Comparison of ENCODE assay signal across 23 cellular contexts in genomic region chr20:701401-702129, GRCh38. TPM values are rescaled to one million over a fixed set of nuclear protein-coding genes. Genes with fewer than 3 reads are reported as not detected.
A peak's percentile ranks its signal among the peaks of the same experiment; 100 is the strongest.
DNase-seq lines count a peak whose midpoint lies in the region; ATAC-seq, FAIRE-seq and TF ChIP-seq lines count a peak whose summit lies in the region.
"Had no signal": no experiment of that assay in that cellular context is flagged by ENCODE, and none has a peak within 500 bp of the region (broad histone marks: within the 10 kb centered on the region; RNA-seq: fewer than 3 reads in every experiment).

No MANE protein-coding gene starts in this region.

- no peaks in the 10 kb centered on the region for H3K4me1 Mint-ChIP-seq in activated T-helper 1 cell treated with anti-CD3 and anti-CD28 coated beads, Interleukin-12 subunit alpha, Interleukin-12 subunit beta, Interleukin-2, Interleukin-4 antibody, amounts not matched to agents 30 ng/mL and 10 ng/mL and 1 ng/mL, durations not matched to agents 14 hours and 24 hours and 36 hours (ENCODE audit: low read depth)
- H3K4me1 Mint-ChIP-seq: IgD-negative memory B cell had no signal

- H3K27me3 ChIP-seq in body of pancreas (no peaks in the 10 kb centered on the region), HepG2 (ENCODE audit: control insufficient read depth in 1 of 2, insufficient read depth in 2 of 2, low read length in 2 of 2) (peaks cover 21 to 69% of the 10 kb centered on the region in 2 experiments), gastrocnemius medialis (no peaks in the 10 kb centered on the region), transverse colon (peaks cover 15% of the 10 kb centered on the region)
- H3K27me3 ChIP-seq: Peyer's patch had no signal

- H4K20me1 ChIP-seq in HepG2 (ENCODE audit: insufficient read depth, low read length), result no peaks in the 10 kb centered on the region; the same call in 1 of the 2 replicates

- no peak for FAIRE-seq in HepG2 (lab: Jason Lieb, UNC)
- FAIRE-seq: GM12878, GM19239, HTR-8/SVneo had no signal

- H3K79me2 ChIP-seq in HepG2 (ENCODE audit: insufficient read depth, low read length), result no peaks in the 10 kb centered on the region

- no peaks in the 10 kb centered on the region for H3K36me3 ChIP-seq in body of pancreas (replicated peaks in 1 of 2; ENCODE audit: insufficient read depth in 1 of 2, low read depth in 2 of 2)
- no peaks in the 10 kb centered on the region for H3K36me3 ChIP-seq in HepG2 (replicated peaks in 1 of 2; ENCODE audit: control insufficient read depth in 1 of 2, insufficient read depth in 2 of 2, low read length in 2 of 2)
- no peaks in the 10 kb centered on the region for H3K36me3 ChIP-seq in gastrocnemius medialis
- no peaks in the 10 kb centered on the region for H3K36me3 ChIP-seq in transverse colon
- H3K36me3 ChIP-seq: Peyer's patch had no signal

- WGBS in body of pancreas, 2 donors, result 39 to 42% methylated on average over 6 of the region's 6 CpGs
- under 1% methylated on average over 6 of the region's 6 CpGs for WGBS in HepG2 (ENCODE audit: low lambda C conversion rate)
- WGBS in transverse colon (ENCODE audit: low coverage in 1 of 2), 2 donors, result 52% methylated on average over 6 of the region's 6 CpGs; no CpG with 5 or more reads in 1 of the 2 donors

- TF ChIP-seq RAD21 in HepG2 (CRISPR knock-in tag; IDR thresholded peaks at IDR 0.05), result no peak

- no peak overlapping the region for H2AFZ ChIP-seq in HepG2 (ENCODE audit: low read length)
- H2AFZ ChIP-seq: GM23338 had no signal

- in situ Hi-C loops in HepG2 (cut with HindIII; ENCODE audit: extremely low pct_ligation_motif_present, low pct_unique_long_range_greater_than_20kb) (no loop called here), gastrocnemius medialis (cut with MboI; ENCODE audit: low sequenced_read_pairs in 4 of 4) (no loop called here), transverse colon (cut with MboI; ENCODE audit: low pct_ligation_motif_present in 1 of 4, low pct_unique_long_range_greater_than_20kb in 1 of 4, low sequenced_read_pairs in 3 of 4) (no loop called here)

- TF ChIP-seq EP300 in HepG2 (IDR thresholded peaks at IDR 0.05; ENCODE audit: low read depth in 2 of 2, low read length in 2 of 2) (no peak), HepG2 (CRISPR knock-in tag; IDR thresholded peaks at IDR 0.05; ENCODE audit: borderline replicate concordance) (no peak), transverse colon (IDR thresholded peaks at IDR 0.05; ENCODE audit: low read depth) (no peak)

- H3K9me3 Mint-ChIP-seq in activated T-helper 1 cell treated with anti-CD3 and anti-CD28 coated beads, Interleukin-12 subunit alpha, Interleukin-12 subunit beta, Interleukin-2, Interleukin-4 antibody, amounts not matched to agents 30 ng/mL and 10 ng/mL and 1 ng/mL, durations not matched to agents 14 hours and 24 hours and 36 hours, result no peaks in the 10 kb centered on the region
- H3K9me3 Mint-ChIP-seq: GM23338, IgD-negative memory B cell had no signal

- H3K4me3 ChIP-seq in body of pancreas (no peak overlapping the region), HepG2 (replicated peaks in 1 of 3; ENCODE audit: insufficient read depth in 1 of 3, low read depth in 2 of 3, low read length in 3 of 3) (no peak overlapping the region), gastrocnemius medialis (no peak overlapping the region), transverse colon (no peak overlapping the region)
- H3K4me3 ChIP-seq: GM12878, GM23338, Peyer's patch had no signal

- peak; percentile 17 for DNase-seq in activated effector memory CD4-positive, alpha-beta T cell treated with anti-CD3 and anti-CD28 coated beads, Interleukin-2, amount 50 U/mL, for 16 hours
- DNase-seq in activated effector memory CD4-positive, alpha-beta T cell treated with Interleukin-2 at 50 U/mL for 16 hours, result no peak
- DNase-seq in body of pancreas (peak in 3 of 4 donors; percentile 24 to 40 (median 36)), HepG2 (ENCODE audit: low spot score) (no peak), gastrocnemius medialis (peak; percentile 28 to 42), transverse colon (no peak), epidermal melanocyte (ENCODE audit: insufficient read length, low spot score) (no peak)
- no peak for DNase-seq in activated T-helper 1 cell treated with anti-CD3 and anti-CD28 coated beads, Interleukin-12 subunit alpha, Interleukin-12 subunit beta, Interleukin-2, Interleukin-4 antibody, amounts not matched to agents 30 ng/mL and 10 ng/mL and 1 ng/mL, durations not matched to agents 14 hours and 24 hours and 36 hours (ENCODE audit: low spot score)
- DNase-seq: 8988T, GF-D8, NCI-H1105, NCI-H2081, NCI-H446 treated with DMSO at 0.1 percent for 48 hours, Peyer's patch had no signal

- ATAC-seq in body of pancreas (no peak), HepG2 (no peak), gastrocnemius medialis (peak; percentile 47 to 53)
- ATAC-seq: GM12878, GM23338, HCT116 had no signal

- H3K4me2 ChIP-seq in HepG2 (ENCODE audit: low read depth, low read length), result no peak overlapping the region
- H3K4me2 ChIP-seq: GM23338 had no signal

- H3K27ac ChIP-seq in body of pancreas (no peak overlapping the region), HepG2 (ENCODE audit: extremely low read length, insufficient read depth, low read length) (no peak overlapping the region), gastrocnemius medialis (no peak overlapping the region), transverse colon (no peak overlapping the region)
- H3K27ac ChIP-seq: Peyer's patch had no signal

- BruUV-seq in HepG2 (replicated peaks; lab: Mats Ljungman, UMichigan), result no TSS peak

- H3K27me3 Mint-ChIP-seq in activated T-helper 1 cell treated with anti-CD3 and anti-CD28 coated beads, Interleukin-12 subunit alpha, Interleukin-12 subunit beta, Interleukin-2, Interleukin-4 antibody, amounts not matched to agents 30 ng/mL and 10 ng/mL and 1 ng/mL, durations not matched to agents 14 hours and 24 hours and 36 hours (ENCODE audit: insufficient read depth), result peaks cover 3% of the 10 kb centered on the region

- intact Hi-C loops in body of pancreas (cut with DNase I) (no loop called here), HepG2 (cut with micrococcal nuclease; ENCODE audit: unreplicated experiment) (no loop called here), gastrocnemius medialis (cut with DNase I; ENCODE audit: low total_unique reads) (no loop called here), transverse colon (cut with DNase I; ENCODE audit: low total_unique reads) (no loop called here)
- intact Hi-C loops in activated T-helper 1 cell treated with anti-CD3 and anti-CD28 coated beads, Interleukin-12 subunit alpha, Interleukin-12 subunit beta, Interleukin-2, Interleukin-4 antibody, amounts not matched to agents 30 ng/mL and 10 ng/mL and 1 ng/mL, durations not matched to agents 14 hours and 24 hours and 36 hours (cut with micrococcal nuclease), result no loop called here

- no peak overlapping the region for H3K27ac Mint-ChIP-seq in activated T-helper 1 cell treated with anti-CD3 and anti-CD28 coated beads, Interleukin-12 subunit alpha, Interleukin-12 subunit beta, Interleukin-2, Interleukin-4 antibody, amounts not matched to agents 30 ng/mL and 10 ng/mL and 1 ng/mL, durations not matched to agents 14 hours and 24 hours and 36 hours
- H3K27ac Mint-ChIP-seq: GM23338, IgD-negative memory B cell had no signal

- H3K4me1 ChIP-seq in body of pancreas (no peaks in the 10 kb centered on the region), HepG2 (ENCODE audit: insufficient read depth, low read length) (no peaks in the 10 kb centered on the region), gastrocnemius medialis (peaks cover 7% of the 10 kb centered on the region in 2 donors), transverse colon (no peaks in the 10 kb centered on the region)
- H3K4me1 ChIP-seq: Peyer's patch had no signal

- TF ChIP-seq POLR2A in body of pancreas (IDR thresholded peaks at IDR 0.05) (no peak), HepG2 (IDR thresholded peaks at IDR 0.05; ENCODE audit: insufficient read depth in 1 of 2, low read depth in 2 of 2, low read length in 2 of 2) (no peak), gastrocnemius medialis (IDR thresholded peaks at IDR 0.05) (no peak), transverse colon (IDR thresholded peaks at IDR 0.05) (no peak)

- H3K36me3 Mint-ChIP-seq in activated T-helper 1 cell treated with anti-CD3 and anti-CD28 coated beads, Interleukin-12 subunit alpha, Interleukin-12 subunit beta, Interleukin-2, Interleukin-4 antibody, amounts not matched to agents 30 ng/mL and 10 ng/mL and 1 ng/mL, durations not matched to agents 14 hours and 24 hours and 36 hours (ENCODE audit: low read depth), result no peaks in the 10 kb centered on the region

- H3K9me3 ChIP-seq in body of pancreas, result no peaks in the 10 kb centered on the region
- no peaks in the 10 kb centered on the region for H3K9me3 ChIP-seq in HepG2 (ENCODE audit: low read length)
- no peaks in the 10 kb centered on the region for H3K9me3 ChIP-seq in gastrocnemius medialis
- H3K9me3 ChIP-seq in transverse colon, result no peaks in the 10 kb centered on the region
- H3K9me3 ChIP-seq: Peyer's patch had no signal

- CTCF ChIA-PET in HepG2 (lab: Yijun Ruan, JAX; ENCODE audit: low intra/inter-chr PET ratio, low total read pairs), result no interaction called here

- no peak overlapping the region for H3K9ac ChIP-seq in HepG2 (ENCODE audit: insufficient read depth, low read depth, low read length)

- TF ChIP-seq CTCF in body of pancreas (IDR thresholded peaks at IDR 0.05), result no peak
- no peak for TF ChIP-seq CTCF in HepG2 (CRISPR knock-in tag; IDR thresholded peaks at IDR 0.05)
- TF ChIP-seq CTCF in gastrocnemius medialis (IDR thresholded peaks at IDR 0.05 in 4 of 5, conservative IDR thresholded peaks at IDR 0.05 in 1 of 5), result no peak
- no peak for TF ChIP-seq CTCF in transverse colon (IDR thresholded peaks at IDR 0.05)

- POLR2A ChIA-PET in HepG2 (lab: Yijun Ruan, JAX), result no interaction called here

- H3K4me3 Mint-ChIP-seq in activated T-helper 1 cell treated with anti-CD3 and anti-CD28 coated beads, Interleukin-12 subunit alpha, Interleukin-12 subunit beta, Interleukin-2, Interleukin-4 antibody, amounts not matched to agents 30 ng/mL and 10 ng/mL and 1 ng/mL, durations not matched to agents 14 hours and 24 hours and 36 hours, result no peak overlapping the region
- H3K4me3 Mint-ChIP-seq: GM23338 had no signal

RNA-seq across cellular contexts. Expression of gene SCRT2, which starts 26.0 kb away (rescaled TPM):
- total RNA-seq in body of pancreas (under 1 TPM in 1 of 2 donors, not detected in 1; under 0.01 TPM), HepG2 (2016; rRNA removed; fragmentation: Illumina TruSeq; extraction: Trizol) (not detected in 2 replicates), gastrocnemius medialis (not detected), transverse colon (not detected)
- not detected in 2 replicates for total RNA-seq in HepG2 (2016; cell fraction: cytosol; rRNA removed; fragmentation: Illumina TruSeq; extraction: Trizol; ENCODE audit: low read depth)
- total RNA-seq in HepG2 (2016; cell fraction: insoluble cytoplasmic fraction; rRNA removed; fragmentation: Illumina TruSeq; extraction: Trizol), result not detected in 2 replicates
- not detected in 2 replicates for total RNA-seq in HepG2 (2016; cell fraction: membrane; rRNA removed; fragmentation: Illumina TruSeq; extraction: Trizol)
- total RNA-seq in HepG2 (2016; cell fraction: nucleus; rRNA removed; fragmentation: Illumina TruSeq; extraction: Trizol), result not detected in 2 replicates
- polyA plus RNA-seq in HepG2 (2011; rRNA removed), result not detected in 2 replicates
- not detected in 2 replicates for polyA plus RNA-seq in HepG2 (2011; cell fraction: cytosol; rRNA removed)
- not detected in 2 replicates for polyA plus RNA-seq in HepG2 (2011; cell fraction: nucleus; rRNA removed)
- polyA plus RNA-seq in HepG2 (2012), result not detected in 2 replicates
- not detected in 2 replicates for polyA plus RNA-seq in HepG2 (2016; cell fraction: cytosol; fragmentation: Illumina TruSeq; extraction: Trizol; ENCODE audit: low read depth)
- polyA plus RNA-seq in HepG2 (2016; cell fraction: insoluble cytoplasmic fraction; fragmentation: Illumina TruSeq; extraction: Trizol; ENCODE audit: low read depth), result not detected in 2 replicates
- not detected in 2 replicates for polyA plus RNA-seq in HepG2 (2016; cell fraction: membrane; fragmentation: Illumina TruSeq; extraction: Trizol; ENCODE audit: low read depth)
- not detected in 2 replicates for polyA plus RNA-seq in HepG2 (2016; cell fraction: nucleus; fragmentation: Illumina TruSeq; extraction: Trizol; ENCODE audit: insufficient read depth, low read depth)
- polyA minus RNA-seq in HepG2 (2011; rRNA and poly(A)+ RNA removed; ENCODE audit: low replicate concordance), result not detected in 2 replicates
- polyA minus RNA-seq in HepG2 (2011; cell fraction: cytosol; rRNA and poly(A)+ RNA removed), result not detected in 2 replicates
- not detected in 2 replicates for polyA minus RNA-seq in HepG2 (2011; cell fraction: nucleus; rRNA and poly(A)+ RNA removed)
- not detected in 2 replicates for total RNA-seq in activated T-helper 1 cell treated with anti-CD3 and anti-CD28 coated beads, Interleukin-12 subunit alpha, Interleukin-12 subunit beta, Interleukin-2, Interleukin-4 antibody, amounts not matched to agents 30 ng/mL and 10 ng/mL and 1 ng/mL, durations not matched to agents 14 hours and 24 hours and 36 hours
- total RNA-seq: Daoy, GM12878, LHCN-M2, Peyer's patch had no signal
- polyA plus RNA-seq: AG04450, GM12878, GM23338, IgD-negative memory B cell had no signal

RNA-seq across cellular contexts. Expression of gene SRXN1, which starts 48.6 kb away (rescaled TPM):
- 1 to 10 TPM; 7.9 to 9.9 TPM for total RNA-seq in body of pancreas
- 87.7 and 98.2 TPM in 2 replicates for total RNA-seq in HepG2 (2016; rRNA removed; fragmentation: Illumina TruSeq; extraction: Trizol)
- total RNA-seq in HepG2 (2016; cell fraction: cytosol; rRNA removed; fragmentation: Illumina TruSeq; extraction: Trizol; ENCODE audit: low read depth), result 26.2 and 26.7 TPM in 2 replicates
- 85.6 and 95.5 TPM in 2 replicates for total RNA-seq in HepG2 (2016; cell fraction: insoluble cytoplasmic fraction; rRNA removed; fragmentation: Illumina TruSeq; extraction: Trizol)
- total RNA-seq in HepG2 (2016; cell fraction: membrane; rRNA removed; fragmentation: Illumina TruSeq; extraction: Trizol), result 86.8 and 92.3 TPM in 2 replicates
- total RNA-seq in HepG2 (2016; cell fraction: nucleus; rRNA removed; fragmentation: Illumina TruSeq; extraction: Trizol), result 37.3 and 40.4 TPM in 2 replicates
- polyA plus RNA-seq in HepG2 (2011; rRNA removed), result 29.9 and 41.3 TPM in 2 replicates
- 26.1 and 37.8 TPM in 2 replicates for polyA plus RNA-seq in HepG2 (2011; cell fraction: cytosol; rRNA removed)
- 10.4 and 16.8 TPM in 2 replicates for polyA plus RNA-seq in HepG2 (2011; cell fraction: nucleus; rRNA removed)
- polyA plus RNA-seq in HepG2 (2012), result 39.7 and 59.3 TPM in 2 replicates
- polyA plus RNA-seq in HepG2 (2016; cell fraction: cytosol; fragmentation: Illumina TruSeq; extraction: Trizol; ENCODE audit: low read depth), result 18.8 and 21.5 TPM in 2 replicates
- 78.8 and 84.6 TPM in 2 replicates for polyA plus RNA-seq in HepG2 (2016; cell fraction: insoluble cytoplasmic fraction; fragmentation: Illumina TruSeq; extraction: Trizol; ENCODE audit: low read depth)
- polyA plus RNA-seq in HepG2 (2016; cell fraction: membrane; fragmentation: Illumina TruSeq; extraction: Trizol; ENCODE audit: low read depth), result 49.8 and 51.3 TPM in 2 replicates
- polyA plus RNA-seq in HepG2 (2016; cell fraction: nucleus; fragmentation: Illumina TruSeq; extraction: Trizol; ENCODE audit: insufficient read depth, low read depth), result 53.3 and 55.5 TPM in 2 replicates
- polyA minus RNA-seq in HepG2 (2011; rRNA and poly(A)+ RNA removed; ENCODE audit: low replicate concordance), result 29.6 and 43.5 TPM in 2 replicates
- 17.1 and 26.2 TPM in 2 replicates for polyA minus RNA-seq in HepG2 (2011; cell fraction: cytosol; rRNA and poly(A)+ RNA removed)
- polyA minus RNA-seq in HepG2 (2011; cell fraction: nucleus; rRNA and poly(A)+ RNA removed), result 8.4 and 15.7 TPM in 2 replicates
- 100 to 1,000 TPM in 3 of 4 donors, 10 to 100 TPM in 1; 87.9 to 170 (median 128) TPM for total RNA-seq in gastrocnemius medialis
- 28.8 and 30.2 TPM in 2 replicates for total RNA-seq in activated T-helper 1 cell treated with anti-CD3 and anti-CD28 coated beads, Interleukin-12 subunit alpha, Interleukin-12 subunit beta, Interleukin-2, Interleukin-4 antibody, amounts not matched to agents 30 ng/mL and 10 ng/mL and 1 ng/mL, durations not matched to agents 14 hours and 24 hours and 36 hours
- 10 to 100 TPM in 3 of 4 donors, 1 to 10 TPM in 1; 8.6 to 43.0 (median 21.2) TPM for total RNA-seq in transverse colon

Comparison
In these comparisons a context has a peak if more than half of its experiments do, and no peak if none do; other contexts are left out.
1. DNase-seq: peak in activated effector memory CD4-positive, alpha-beta T cell treated with anti-CD3 and anti-CD28 coated beads, Interleukin-2, amount 50 U/mL, for 16 hours (single experiment), body of pancreas (3 of 4) and gastrocnemius medialis (2 of 2); none in activated effector memory CD4-positive, alpha-beta T cell treated with Interleukin-2 at 50 U/mL for 16 hours (single experiment), HepG2 (single experiment), activated T-helper 1 cell treated with anti-CD3 and anti-CD28 coated beads, Interleukin-12 subunit alpha, Interleukin-12 subunit beta, Interleukin-2, Interleukin-4 antibody, amounts not matched to agents 30 ng/mL and 10 ng/mL and 1 ng/mL, durations not matched to agents 14 hours and 24 hours and 36 hours (single experiment), transverse colon (single experiment) and epidermal melanocyte (single experiment).
2. ATAC-seq: peak in gastrocnemius medialis (2 of 2); none in body of pancreas (single experiment) and HepG2 (single experiment).